ENCODE assay signal across 9 cellular contexts in the genomic region with DNA sequence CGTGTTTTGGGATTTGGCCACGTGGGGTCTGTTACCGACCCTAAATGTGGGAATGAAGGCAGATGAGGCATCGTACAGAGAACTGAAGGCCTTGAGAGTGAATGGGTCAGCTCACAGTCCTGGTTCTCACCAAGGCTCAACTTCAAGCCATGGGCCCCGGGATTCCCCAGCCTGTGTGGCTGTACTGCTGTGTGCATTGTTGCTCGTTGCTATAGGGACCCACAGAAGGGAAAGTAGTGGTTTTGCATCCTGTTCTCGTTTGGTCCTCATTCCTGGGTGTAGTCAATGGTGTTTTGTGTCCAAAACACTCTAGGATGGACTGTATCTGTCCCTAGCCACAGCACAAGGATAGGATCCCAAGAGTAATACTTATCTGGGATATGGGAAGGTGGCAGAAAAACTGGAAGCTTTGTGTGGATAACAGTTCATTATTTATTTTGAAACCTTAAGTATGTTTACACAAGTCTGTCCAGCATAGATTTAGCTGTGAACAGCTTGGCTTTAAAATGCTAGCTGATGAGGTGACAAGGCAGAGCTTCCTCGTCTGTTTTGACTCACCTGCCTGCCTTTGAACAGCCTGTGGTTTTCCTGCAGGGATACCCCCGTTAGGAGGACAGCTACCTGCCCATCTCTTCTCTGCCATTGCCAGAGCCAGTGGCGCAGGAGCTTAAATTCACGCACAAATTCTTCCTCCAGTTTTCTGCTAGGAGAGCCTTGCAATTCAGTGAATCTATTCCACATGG.
A peak's percentile ranks its signal among the peaks of the same experiment; 100 is the strongest.
DNase-seq lines count a peak whose midpoint lies in the region; ATAC-seq, FAIRE-seq and TF ChIP-seq lines count a peak whose summit lies in the region.
"Had no signal": no experiment of that assay in that cellular context is flagged by ENCODE, and none has a peak within 500 bp of the region (broad histone marks: within the 10 kb centered on the region; RNA-seq: fewer than 3 reads in every experiment).

No MANE protein-coding gene starts in this region.

- H3K4me3 ChIP-seq in GM12878: no peak overlapping the region
- H3K4me3 ChIP-seq in stomach smooth muscle (ENCODE audit: low read length in 2 of 2): no peak overlapping the region
- H3K4me3 ChIP-seq in kidney (ENCODE audit: low read length in 2 of 2): no peak overlapping the region
- H3K4me3 ChIP-seq: skin epidermis had no signal

- peak; percentile 98 for ATAC-seq in GM19397 (IDR thresholded peaks at IDR 0.05; ENCODE audit: unreplicated experiment)
- peak; percentile 98 for ATAC-seq in HG03354 (IDR thresholded peaks at IDR 0.05; ENCODE audit: poor library complexity, severe bottlenecking, unreplicated experiment)
- ATAC-seq in GM12878: peak; percentile 98

- no TSS peak for BruUV-seq in GM12878 (replicated peaks; lab: Mats Ljungman, UMichigan)

- peak overlapping the region; percentile 44 for H2AFZ ChIP-seq in GM12878 (ENCODE audit: control insufficient read depth, low read depth, low read length)

- H3K9me3 ChIP-seq in GM12878 (replicated peaks; ENCODE audit: control insufficient read depth, insufficient read depth, low read length) (no peaks in the 10 kb centered on the region), stomach smooth muscle (ENCODE audit: control insufficient read depth in 2 of 2, low read length in 2 of 2) (no peaks in the 10 kb centered on the region), kidney (ENCODE audit: control insufficient read depth in 1 of 2, low read length in 2 of 2) (no peaks in the 10 kb centered on the region)

- POLR2A ChIA-PET in GM12878 (lab: Charles Lee): no interaction called here

- H3K79me2 ChIP-seq in GM12878 (ENCODE audit: control insufficient read depth, insufficient read depth, low read length): no peaks in the 10 kb centered on the region

- no peak for TF ChIP-seq POLR2A in GM12878 (IDR thresholded peaks at IDR 0.05; ENCODE audit: low read depth, low read length)

- FAIRE-seq in GM12878 (lab: Jason Lieb, UNC) (peak; percentile 97), kidney (lab: Jason Lieb, UNC) (no peak)

- WGBS in GM12878 (ENCODE audit: insufficient coverage, insufficient replicate concordance, low lambda C conversion rate, missing lambda C conversion rate): 12% methylated on average over 11 of the region's 11 CpGs

- H3K36me3 ChIP-seq in GM12878 (ENCODE audit: control insufficient read depth in 2 of 2, insufficient read depth in 2 of 2, low read length in 1 of 2): no peaks in the 10 kb centered on the region; a peak in 1 of 4 replicates
- H3K36me3 ChIP-seq in stomach smooth muscle (ENCODE audit: control insufficient read depth in 2 of 2, insufficient read depth in 2 of 2, low read length in 2 of 2): peaks cover 18 to 27% of the 10 kb centered on the region in 2 donors
- H3K36me3 ChIP-seq in kidney (ENCODE audit: control insufficient read depth in 1 of 2, insufficient read depth in 2 of 2, low read length in 2 of 2): peaks cover 15 to 38% of the 10 kb centered on the region in 2 donors

- H3K4me2 ChIP-seq in GM12878 (ENCODE audit: control insufficient read depth, insufficient read depth): peak overlapping the region; percentile 46

- TF ChIP-seq CTCF in GM12878 (IDR thresholded peaks at IDR 0.05 in 2 of 3, conservative IDR thresholded peaks at IDR 0.05 in 1 of 3; ENCODE audit: control insufficient read depth in 2 of 3, extremely low read depth in 1 of 3, insufficient read depth in 1 of 3, low read depth in 3 of 3, low read length in 3 of 3) (no peak), kidney (IDR thresholded peaks at IDR 0.05; ENCODE audit: borderline replicate concordance, extremely low read depth, insufficient read depth) (no peak)

- DNase-seq in DMS153 treated with DMSO at 0.1 percent for 48 hours (lab: John Stamatoyannopoulos, UW; ENCODE audit: unreplicated experiment) (peak; percentile 10), GM12878 (ENCODE audit: low read depth, low spot score) (peak; percentile 42), kidney (no peak), DMS 273 treated with DMSO at 0.1 percent for 48 hours (lab: John Stamatoyannopoulos, UW) (no peak), HUDEP-2 (lab: John Stamatoyannopoulos, UW; ENCODE audit: unreplicated experiment in 76 of 76) (no peak)

- in situ Hi-C loops in GM12878 (cut with MboI): no loop called here

- H3K4me1 ChIP-seq in GM12878 (ENCODE audit: control insufficient read depth, insufficient read depth, low read length) (peaks cover 13% of the 10 kb centered on the region), stomach smooth muscle (ENCODE audit: control insufficient read depth, insufficient read depth, low read length) (peaks cover 22% of the 10 kb centered on the region), kidney (ENCODE audit: control insufficient read depth in 1 of 2, insufficient read depth in 1 of 2, low read depth in 1 of 2, low read length in 2 of 2) (peaks cover 0 to 2% of the 10 kb centered on the region in 2 donors)

- peak overlapping the region; percentile 16; the same call in 1 of the 2 replicates for H3K27ac ChIP-seq in GM12878 (ENCODE audit: control insufficient read depth, insufficient read depth)
- peak overlapping the region; percentile 53 for H3K27ac ChIP-seq in stomach smooth muscle (ENCODE audit: low read length)
- no peak overlapping the region for H3K27ac ChIP-seq in kidney (ENCODE audit: low read depth in 2 of 2, low read length in 2 of 2)

- no peak for TF ChIP-seq RAD21 in GM12878 (IDR thresholded peaks at IDR 0.05; ENCODE audit: insufficient read depth, low read depth, low read length)

- TF ChIP-seq EP300 in GM12878 (IDR thresholded peaks at IDR 0.05; ENCODE audit: borderline replicate concordance in 1 of 2, control insufficient read depth in 1 of 2, low read depth in 2 of 2, low read length in 2 of 2): peak in 1 of 2 experiments; percentile 71; a peak in 2 of 4 replicates

- CTCF ChIA-PET in GM12878 (lab: Yijun Ruan, JAX): interaction anchor here (0.6 to 1.3 kb wide), 5 partner anchors 9 to 1894 kb away, joined by 3 to 5 read pairs (median 3); no protein-coding TSS in a partner anchor

- RAD21 ChIA-PET in GM12878 (lab: Charles Lee; ENCODE audit: unreplicated experiment): interaction anchor here (1.1 to 1.5 kb wide), 3 partner anchors 13 to 766 kb away, joined by 3 to 4 read pairs (median 3); no protein-coding TSS in a partner anchor

- H3K27me3 ChIP-seq in GM12878 (replicated peaks in 1 of 2; ENCODE audit: control insufficient read depth in 2 of 2, insufficient read depth in 2 of 2, low read length in 1 of 2) (no peaks in the 10 kb centered on the region), stomach smooth muscle (ENCODE audit: control insufficient read depth in 1 of 2, insufficient read depth in 2 of 2, low read length in 2 of 2) (no peaks in the 10 kb centered on the region)

- intact Hi-C loops in GM12878 (cut with micrococcal nuclease; ENCODE audit: unreplicated experiment) (loop anchor here (5.0 to 10.0 kb wide), 2 partner anchors 54 to 513 kb away; partner anchors contain the start of gene MARCHF7), kidney (cut with DNase I) (no loop called here)

- H3K9ac ChIP-seq in GM12878 (ENCODE audit: control insufficient read depth, insufficient read depth, low read length): 0 out of 2 replicates have a peak overlapping the region, but pooled peaks have one; percentile 1
- no peak overlapping the region for H3K9ac ChIP-seq in stomach smooth muscle (ENCODE audit: low read length in 2 of 2)
- H3K9ac ChIP-seq in kidney (ENCODE audit: low read length in 2 of 2): no peak overlapping the region

- no peaks in the 10 kb centered on the region for H4K20me1 ChIP-seq in GM12878 (ENCODE audit: control insufficient read depth, insufficient read depth)

- SMC1A ChIA-PET in GM12878 (lab: Charles Lee; ENCODE audit: uncharacterized antibody, unreplicated experiment): interaction anchor here (0.7 to 2.5 kb wide), 5 partner anchors 12 to 598 kb away, joined by 3 to 12 read pairs (median 3); no protein-coding TSS in a partner anchor

TF ChIP-seq in GM12878, 131 proteins besides CTCF, POLR2A, EP300 and RAD21 (continues in another document):
- TF ChIP-seq RUNX3 (IDR thresholded peaks at IDR 0.05; ENCODE audit: low read length): peak; percentile 68
- TF ChIP-seq RCOR1 (conservative IDR thresholded peaks at IDR 0.05; ENCODE audit: low read depth, low read length): 0 out of 2 replicates have a peak, but pooled peaks have one; percentile 60
- TF ChIP-seq BCL11A (IDR thresholded peaks at IDR 0.05; ENCODE audit: low read depth, low read length): 0 out of 2 replicates have a peak, but pooled peaks have one; percentile 20
- no peak for TF ChIP-seq TCF3 (IDR thresholded peaks at IDR 0.05; ENCODE audit: borderline replicate concordance, insufficient read depth, low read depth, low read length)
- peak; percentile 53 to 65; a peak in 3 of 4 replicates for TF ChIP-seq IKZF2 (IDR thresholded peaks at IDR 0.05)
- peak; percentile 39 for TF ChIP-seq IKZF1 (conservative IDR thresholded peaks at IDR 0.05)
- TF ChIP-seq, protein P1, sequence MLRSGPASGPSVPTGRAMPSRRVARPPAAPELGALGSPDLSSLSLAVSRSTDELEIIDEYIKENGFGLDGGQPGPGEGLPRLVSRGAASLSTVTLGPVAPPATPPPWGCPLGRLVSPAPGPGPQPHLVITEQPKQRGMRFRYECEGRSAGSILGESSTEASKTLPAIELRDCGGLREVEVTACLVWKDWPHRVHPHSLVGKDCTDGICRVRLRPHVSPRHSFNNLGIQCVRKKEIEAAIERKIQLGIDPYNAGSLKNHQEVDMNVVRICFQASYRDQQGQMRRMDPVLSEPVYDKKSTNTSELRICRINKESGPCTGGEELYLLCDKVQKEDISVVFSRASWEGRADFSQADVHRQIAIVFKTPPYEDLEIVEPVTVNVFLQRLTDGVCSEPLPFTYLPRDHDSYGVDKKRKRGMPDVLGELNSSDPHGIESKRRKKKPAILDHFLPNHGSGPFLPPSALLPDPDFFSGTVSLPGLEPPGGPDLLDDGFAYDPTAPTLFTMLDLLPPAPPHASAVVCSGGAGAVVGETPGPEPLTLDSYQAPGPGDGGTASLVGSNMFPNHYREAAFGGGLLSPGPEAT (IDR thresholded peaks at IDR 0.05; ENCODE audit: low read depth): 0 out of 2 replicates have a peak, but pooled peaks have one; percentile 46
- TF ChIP-seq, protein P2, sequence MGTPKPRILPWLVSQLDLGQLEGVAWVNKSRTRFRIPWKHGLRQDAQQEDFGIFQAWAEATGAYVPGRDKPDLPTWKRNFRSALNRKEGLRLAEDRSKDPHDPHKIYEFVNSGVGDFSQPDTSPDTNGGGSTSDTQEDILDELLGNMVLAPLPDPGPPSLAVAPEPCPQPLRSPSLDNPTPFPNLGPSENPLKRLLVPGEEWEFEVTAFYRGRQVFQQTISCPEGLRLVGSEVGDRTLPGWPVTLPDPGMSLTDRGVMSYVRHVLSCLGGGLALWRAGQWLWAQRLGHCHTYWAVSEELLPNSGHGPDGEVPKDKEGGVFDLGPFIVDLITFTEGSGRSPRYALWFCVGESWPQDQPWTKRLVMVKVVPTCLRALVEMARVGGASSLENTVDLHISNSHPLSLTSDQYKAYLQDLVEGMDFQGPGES (IDR thresholded peaks at IDR 0.05): no peak
- no peak for TF ChIP-seq MTA2 (IDR thresholded peaks at IDR 0.05; ENCODE audit: low read depth)
- TF ChIP-seq SP1 (IDR thresholded peaks at IDR 0.05; ENCODE audit: low read depth, low read length): peak; percentile 5
- TF ChIP-seq PAX5 (IDR thresholded peaks at IDR 0.05; ENCODE audit: borderline replicate concordance, low read depth, low read length): peak; percentile 20; the same call in 1 of the 2 replicates

Comparison
In these comparisons a context has a peak if more than half of its experiments do, and no peak if none do; other contexts are left out.
1. DNase-seq: peak in DMS153 treated with DMSO at 0.1 percent for 48 hours (single experiment) and GM12878 (single experiment); none in kidney (single experiment), DMS 273 treated with DMSO at 0.1 percent for 48 hours (single experiment) and HUDEP-2 (0 of 76).
2. H3K27ac ChIP-seq: peak in GM12878 (single experiment) and stomach smooth muscle (single experiment); none in kidney (0 of 2).
3. Peak in every context shown above with its lines, with median percentiles within 50 percentile points of each other: ATAC-seq.